34 cellular contexts compared by ENCODE assay signal in the genomic region with DNA sequence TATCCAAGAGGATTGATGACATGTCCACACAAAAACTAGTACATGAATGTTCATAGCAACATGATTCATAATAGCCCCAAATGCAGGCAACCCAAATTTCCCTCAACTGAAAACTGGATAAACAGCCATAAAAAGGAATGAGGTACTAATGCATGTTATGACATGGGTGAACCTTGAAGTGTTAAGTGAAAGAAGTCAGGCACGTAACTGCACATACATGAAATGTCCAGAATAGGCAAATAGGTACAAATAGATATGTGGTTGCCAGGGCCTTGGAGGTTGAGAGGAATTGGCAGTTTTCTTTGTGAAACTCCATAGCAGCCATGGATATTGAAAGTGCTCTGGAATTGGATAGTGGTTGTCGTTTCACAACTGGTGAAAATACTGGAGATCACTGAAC. TPM values are rescaled to one million over a fixed set of nuclear protein-coding genes. Genes with fewer than 3 reads are reported as not detected.
"Had no signal": no experiment of that assay in that cellular context is flagged by ENCODE, and none has a peak within 500 bp of the region (broad histone marks: within the 10 kb centered on the region; RNA-seq: fewer than 3 reads in every experiment).

No MANE protein-coding gene starts in this region.

- H3K79me2 ChIP-seq: parathyroid adenoma had no signal

- H3K27me3 ChIP-seq: ovary, testis, uterus had no signal

- DNase-seq: naive B cell; naive thymus-derived CD8-positive, alpha-beta T cell; occipital lobe; ovary; posterior cingulate gyrus; psoas muscle; right cardiac atrium; spleen; stimulated activated CD4-positive, alpha-beta T cell treated with anti-CD3 and anti-CD28 coated beads, Interleukin-12 subunit alpha, Interleukin-12 subunit beta, amount 100 ng/mL, for 4 hours; stimulated activated CD4-positive, alpha-beta T cell treated with anti-CD3 and anti-CD28 coated beads, Interleukin-1b, Interleukin-23, amount 100 ng/mL, for 48 hours; stimulated activated CD4-positive, alpha-beta T cell treated with anti-CD3 and anti-CD28 coated beads, Interleukin-4, amount 100 ng/mL, for 1 hour; stimulated activated CD4-positive, alpha-beta T cell treated with anti-CD3 and anti-CD28 coated beads, Interleukin-4, amount 100 ng/mL, for 4 hours; stimulated activated CD8-positive, alpha-beta memory T cell treated with anti-CD3 and anti-CD28 coated beads, Interleukin-4, amount 100 ng/mL, for 48 hours; stimulated activated naive CD4-positive, alpha-beta T cell treated with Interleukin-2 at 50 U/mL for 16 hours; substantia nigra; testis; tibial artery; transverse colon; upper lobe of right lung; uterus had no signal

- H3K4me2 ChIP-seq: smooth muscle cell had no signal

- H3K9me3 Mint-ChIP-seq: naive thymus-derived CD8-positive, alpha-beta T cell; natural killer cell treated with Interleukin-12 subunit alpha and Interleukin-12 subunit beta and Interleukin-15 and Interleukin-18, amount 100 ng/mL, for 72 hours; neural crest cell; stimulated activated memory B cell treated with anti-CD40 and anti-IgM and Interleukin-4, amounts not matched to agents 10 μg/mL and 1 μg/mL and 100 μg/mL, for 72 hours; stimulated activated naive CD8-positive, alpha-beta T cell treated with anti-CD3 and anti-CD28 coated beads, Interleukin-15, Interleukin-2, amounts not matched to agents 100 ng/mL and 50 ng/mL, for 24 hours; type B pancreatic cell had no signal

- H3K36me3 Mint-ChIP-seq: naive B cell; naive thymus-derived CD8-positive, alpha-beta T cell; natural killer cell treated with Interleukin-12 subunit alpha and Interleukin-12 subunit beta and Interleukin-15 and Interleukin-18, amount 100 ng/mL, for 72 hours; stimulated activated memory B cell treated with anti-CD40 and anti-IgM and Interleukin-4, amounts not matched to agents 10 μg/mL and 1 μg/mL and 100 μg/mL, for 72 hours had no signal

- H2AFZ ChIP-seq: parathyroid adenoma had no signal

- H3K4me3 ChIP-seq: ovary, psoas muscle, skin epidermis, smooth muscle cell, spleen, suprapubic skin, testis, tibial artery, transverse colon, upper lobe of right lung, uterus had no signal

- H3K9ac ChIP-seq: parathyroid adenoma had no signal

- H3K4me1 ChIP-seq: parathyroid adenoma, psoas muscle, suprapubic skin, tibial artery, transverse colon, upper lobe of right lung, uterus had no signal

- H3K9me3 ChIP-seq: ovary, psoas muscle, spleen, suprapubic skin, testis, tibial artery, transverse colon, upper lobe of right lung, uterus had no signal

- H3K27ac Mint-ChIP-seq: naive thymus-derived CD8-positive, alpha-beta T cell; natural killer cell treated with Interleukin-12 subunit alpha and Interleukin-12 subunit beta and Interleukin-15 and Interleukin-18, amount 100 ng/mL, for 72 hours; stimulated activated memory B cell treated with anti-CD40 and anti-IgM and Interleukin-4, amounts not matched to agents 10 μg/mL and 1 μg/mL and 100 μg/mL, for 72 hours; stimulated activated naive CD8-positive, alpha-beta T cell treated with anti-CD3 and anti-CD28 coated beads, Interleukin-15, Interleukin-2, amounts not matched to agents 100 ng/mL and 50 ng/mL, for 24 hours had no signal

- H3K27me3 Mint-ChIP-seq: progenitor cell of endocrine pancreas, type B pancreatic cell had no signal

- ATAC-seq: naive thymus-derived CD8-positive, alpha-beta T cell; natural killer cell treated with Interleukin-12 subunit alpha and Interleukin-12 subunit beta and Interleukin-15 and Interleukin-18, amount 100 ng/mL, for 72 hours; psoas muscle; right cardiac atrium; sciatic nerve; stimulated activated memory B cell treated with anti-CD40 and anti-IgM and Interleukin-4, amounts not matched to agents 10 μg/mL and 1 μg/mL and 100 μg/mL, for 72 hours; upper lobe of right lung had no signal

- H3K4me3 Mint-ChIP-seq: naive B cell; naive thymus-derived CD8-positive, alpha-beta T cell; natural killer cell treated with Interleukin-12 subunit alpha and Interleukin-12 subunit beta and Interleukin-15 and Interleukin-18, amount 100 ng/mL, for 72 hours; neural crest cell; stimulated activated memory B cell treated with anti-CD40 and anti-IgM and Interleukin-4, amounts not matched to agents 10 μg/mL and 1 μg/mL and 100 μg/mL, for 72 hours; stimulated activated naive CD8-positive, alpha-beta T cell treated with anti-CD3 and anti-CD28 coated beads, Interleukin-15, Interleukin-2, amounts not matched to agents 100 ng/mL and 50 ng/mL, for 24 hours; type B pancreatic cell had no signal

- H3K36me3 ChIP-seq: ovary, spleen, suprapubic skin, tibial artery, transverse colon, upper lobe of right lung, uterus had no signal

- H3K27ac ChIP-seq: ovary, parathyroid adenoma, psoas muscle, skin epidermis, spleen, suprapubic skin, testis, tibial artery, transverse colon, upper lobe of right lung, uterus had no signal

RNA-seq across cellular contexts. Expression of a gene that starts 52.2 kb away (rescaled TPM):
- total RNA-seq: myocyte, neural crest cell, occipital lobe, osteoblast, progenitor cell of endocrine pancreas, renal cortical epithelial cell, smooth muscle cell had no signal
- polyA plus RNA-seq: smooth muscle cell had no signal
